In genomic region chr11:114036958-114037357, GRCh38 we compare ENCODE assay signal across 16 cellular contexts. TPM values are rescaled to one million over a fixed set of nuclear protein-coding genes. Genes with fewer than 3 reads are reported as not detected.
A peak's percentile ranks its signal among the peaks of the same experiment; 100 is the strongest.
DNase-seq lines count a peak whose midpoint lies in the region; ATAC-seq and TF ChIP-seq lines count a peak whose summit lies in the region.
"Had no signal": no experiment of that assay in that cellular context is flagged by ENCODE, and none has a peak within 500 bp of the region (broad histone marks: within the 10 kb centered on the region; RNA-seq: fewer than 3 reads in every experiment).

No MANE protein-coding gene starts in this region.

- CTCF ChIA-PET in WTC11 (lab: Charles Lee): interaction anchor here (1.7 to 7.3 kb wide), 4 partner anchors 72 to 223 kb away, joined by 6 to 102 read pairs (median 14); no protein-coding TSS in a partner anchor

- no peaks in the 10 kb centered on the region for H3K27me3 ChIP-seq in skeletal muscle satellite cell (ENCODE audit: control insufficient read depth, insufficient read depth, low read length)
- H3K27me3 ChIP-seq: MG63 had no signal

- no peaks in the 10 kb centered on the region for H3K9me3 ChIP-seq in skeletal muscle satellite cell (replicated peaks; ENCODE audit: low read length)
- H3K9me3 ChIP-seq: MG63, mucosa of descending colon had no signal

- peak overlapping the region; percentile 87 for H3K4me2 ChIP-seq in skeletal muscle satellite cell (ENCODE audit: low read length)

- peak overlapping the region; percentile 50; the same call in 1 of the 2 replicates for H3K4me3 Mint-ChIP-seq in WTC11
- H3K4me3 Mint-ChIP-seq: B cell had no signal

- no peak for TF ChIP-seq CTCF in C4-2B (conservative IDR thresholded peaks at IDR 0.05)
- TF ChIP-seq CTCF in WTC11 (IDR thresholded peaks at IDR 0.05): no peak

- DNase-seq in WTC11 (ENCODE audit: low spot score) (no peak), iris pigment epithelial cell (ENCODE audit: low read depth) (peak; percentile 7), NCI-H1694 (lab: John Stamatoyannopoulos, UW) (no peak), T1000 (lab: John Stamatoyannopoulos, UW) (no peak)
- no peak for DNase-seq in stimulated activated naive CD4-positive, alpha-beta T cell treated with Interleukin-2 at 50 U/mL for 16 hours (lab: John Stamatoyannopoulos, UW)
- DNase-seq in stimulated activated CD4-positive, alpha-beta T cell treated with anti-CD3 and anti-CD28 coated beads, Interleukin-12 subunit alpha, Interleukin-12 subunit beta, amount 100 ng/mL, for 4 hours: no peak
- DNase-seq: cortex of kidney, MG63, mucosa of descending colon, NCI-H187 treated with DMSO at 0.1 percent for 48 hours, NCI-H446 treated with DMSO at 0.1 percent for 48 hours, T-helper 17 cell had no signal

- no peaks in the 10 kb centered on the region for H3K9me3 Mint-ChIP-seq in WTC11

- no peaks in the 10 kb centered on the region for H3K27me3 Mint-ChIP-seq in WTC11 (ENCODE audit: low read depth)

- peak overlapping the region; percentile 95 for H3K27ac ChIP-seq in C4-2B

- no peaks in the 10 kb centered on the region for H3K36me3 ChIP-seq in skeletal muscle satellite cell (ENCODE audit: insufficient read depth, low read length)
- H3K36me3 ChIP-seq: MG63 had no signal

- peak overlapping the region; percentile 76 for H3K9ac ChIP-seq in skeletal muscle satellite cell (ENCODE audit: low read depth, low read length)

- H3K4me3 ChIP-seq in skeletal muscle satellite cell (ENCODE audit: low read length): peak overlapping the region; percentile 65
- H3K4me3 ChIP-seq: mucosa of descending colon had no signal

- H3K4me1 ChIP-seq in skeletal muscle satellite cell (ENCODE audit: control insufficient read depth, insufficient read depth, low read length): peaks cover 25% of the 10 kb centered on the region

- no peaks in the 10 kb centered on the region for H3K4me1 Mint-ChIP-seq in WTC11

- no peaks in the 10 kb centered on the region for H3K36me3 Mint-ChIP-seq in WTC11

- H3K27ac Mint-ChIP-seq in WTC11: no peak overlapping the region
- H3K27ac Mint-ChIP-seq: B cell, progenitor cell of endocrine pancreas, T-helper 17 cell had no signal

- POLR2A ChIA-PET in WTC11 (lab: Charles Lee): no interaction called here

- ATAC-seq in WTC11: no peak

TF ChIP-seq in WTC11, 78 proteins besides CTCF, POLR2A, EP300 and RAD21:
- TF ChIP-seq ZNF263 (CRISPR knock-in tag; IDR thresholded peaks at IDR 0.05; ENCODE audit: low read depth) (no peak), ERG (CRISPR knock-in tag; IDR thresholded peaks at IDR 0.05) (no peak), TP53 (CRISPR knock-in tag; IDR thresholded peaks at IDR 0.05) (no peak), GABPB1 (CRISPR knock-in tag; IDR thresholded peaks at IDR 0.05) (no peak), E2F5 (CRISPR knock-in tag; IDR thresholded peaks at IDR 0.05) (no peak), ZNF317 (CRISPR knock-in tag; IDR thresholded peaks at IDR 0.05; ENCODE audit: borderline replicate concordance, low read depth) (no peak), AFF4 (CRISPR knock-in tag; IDR thresholded peaks at IDR 0.05; ENCODE audit: borderline replicate concordance) (no peak), ZBTB21 (CRISPR knock-in tag; IDR thresholded peaks at IDR 0.05; ENCODE audit: borderline replicate concordance) (no peak), NR1H2 (CRISPR knock-in tag; IDR thresholded peaks at IDR 0.05) (no peak), USF2 (CRISPR knock-in tag; IDR thresholded peaks at IDR 0.05) (no peak), FOXK1 (CRISPR knock-in tag; IDR thresholded peaks at IDR 0.05) (no peak)

RNA-seq across cellular contexts. Expression of gene ZBTB16, which starts 22.6 kb away (rescaled TPM):
- 0.34 to 0.57 TPM (median 0.55 TPM) in 3 replicates for total RNA-seq in WTC11 (2021)
- 32.5 and 36.2 TPM in 2 replicates for total RNA-seq in skeletal muscle satellite cell (2012; rRNA removed)
